Comparison of ENCODE assay signal across 23 cellular contexts in the genomic region with DNA sequence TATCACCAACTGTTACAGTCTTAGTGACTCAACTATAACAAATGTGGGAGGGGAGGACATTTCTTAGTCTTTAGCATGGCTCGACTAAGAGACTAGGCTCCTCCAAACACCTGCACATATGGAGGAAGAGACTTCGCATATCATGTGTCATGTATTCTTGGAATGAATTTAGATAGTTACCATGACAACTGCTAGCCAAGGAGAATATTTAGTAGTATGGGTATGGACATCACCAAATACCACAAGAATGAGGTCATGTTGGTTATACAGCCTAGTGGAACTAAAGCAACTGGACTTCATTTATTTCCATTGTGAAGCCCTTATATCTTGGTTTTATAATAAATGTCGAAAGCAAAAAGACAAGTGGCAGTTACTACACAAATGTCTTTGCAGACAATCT.
DNase-seq lines count a peak whose midpoint lies in the region; ATAC-seq, FAIRE-seq and TF ChIP-seq lines count a peak whose summit lies in the region.
"Had no signal": no experiment of that assay in that cellular context is flagged by ENCODE, and none has a peak within 500 bp of the region (broad histone marks: within the 10 kb centered on the region; RNA-seq: fewer than 3 reads in every experiment).

No MANE protein-coding gene starts in this region.

- no peaks in the 10 kb centered on the region for H3K79me2 ChIP-seq in K562 (ENCODE audit: control insufficient read depth, insufficient read depth, low read length)

- FAIRE-seq in A549 (lab: Jason Lieb, UNC) = peak; percentile 61
- FAIRE-seq in K562 (lab: Jason Lieb, UNC) = no peak

- H3K36me3 Mint-ChIP-seq in activated CD4-positive, alpha-beta T cell treated with anti-CD3 and anti-CD28 coated beads for 36 hours (ENCODE audit: low read depth) = no peaks in the 10 kb centered on the region
- H3K36me3 Mint-ChIP-seq: activated naive CD4-positive, alpha-beta T cell treated with anti-CD3 and anti-CD28 coated beads, Interleukin-2, amount 50 U/mL, for 24 hours; stimulated activated effector memory CD8-positive, alpha-beta T cell treated with anti-CD3 and anti-CD28 coated beads, Interleukin-12 subunit alpha, Interleukin-12 subunit beta, amount 100 ng/mL, for 72 hours had no signal

- H3K4me2 ChIP-seq in A549 = no peak overlapping the region
- H3K4me2 ChIP-seq in K562 (ENCODE audit: insufficient read depth, low read length) = no peak overlapping the region
- H3K4me2 ChIP-seq: GM23338, PC-9 had no signal

- no peak for TF ChIP-seq CTCF in A549 (IDR thresholded peaks at IDR 0.05)
- no peak for TF ChIP-seq CTCF in K562 (IDR thresholded peaks at IDR 0.05 in 2 of 3, conservative IDR thresholded peaks at IDR 0.05 in 1 of 3; ENCODE audit: insufficient read depth in 2 of 3, low read depth in 1 of 3, low read length in 3 of 3)
- TF ChIP-seq CTCF in left ventricle myocardium inferior (IDR thresholded peaks at IDR 0.05; ENCODE audit: borderline replicate concordance) = no peak

- POLR2A ChIA-PET in A549 (lab: Yijun Ruan, JAX) = no interaction called here
- POLR2A ChIA-PET in K562 (lab: Yijun Ruan, JAX) = no interaction called here
- POLR2A ChIA-PET in activated CD4-positive, alpha-beta T cell treated with anti-CD3 and anti-CD28 coated beads for 36 hours (lab: Charles Lee) = no interaction called here

- H3K4me3 ChIP-seq in A549 (no peak overlapping the region), K562 (no peak overlapping the region), left ventricle myocardium inferior (no peak overlapping the region)
- H3K4me3 ChIP-seq: colonic mucosa, GM23338, lung, PC-9, sigmoid colon, uterus had no signal

- no peaks in the 10 kb centered on the region for H3K36me3 ChIP-seq in K562 (ENCODE audit: control insufficient read depth, insufficient read depth, low read length)
- H3K36me3 ChIP-seq in left ventricle myocardium inferior = no peaks in the 10 kb centered on the region
- H3K36me3 ChIP-seq: colonic mucosa, sigmoid colon, uterus had no signal

- in situ Hi-C loops in K562 (cut with MboI) = no loop called here

- H3K9me3 ChIP-seq in A549 = no peaks in the 10 kb centered on the region
- H3K9me3 ChIP-seq in K562 (replicated peaks; ENCODE audit: control insufficient read depth, insufficient read depth, low read depth, low read length) = no peaks in the 10 kb centered on the region
- no peaks in the 10 kb centered on the region for H3K9me3 ChIP-seq in left ventricle myocardium inferior (replicated peaks)
- H3K9me3 ChIP-seq: colonic mucosa, sigmoid colon, uterus had no signal

- no peak overlapping the region for H2AFZ ChIP-seq in K562 (ENCODE audit: low read depth, low read length)
- H2AFZ ChIP-seq: GM23338, PC-9 had no signal

- TF ChIP-seq POLR2A in A549 (IDR thresholded peaks at IDR 0.05; ENCODE audit: low read length) (no peak), K562 (conservative IDR thresholded peaks at IDR 0.05) (no peak), erythroblast (IDR thresholded peaks at IDR 0.05; ENCODE audit: low read length) (no peak)

- BruUV-seq in K562 (replicated peaks; lab: Mats Ljungman, UMichigan) = no TSS peak

- H3K27me3 ChIP-seq in K562 (ENCODE audit: control insufficient read depth in 2 of 2, insufficient read depth in 2 of 2, low read length in 2 of 2) (no peaks in the 10 kb centered on the region), left ventricle myocardium inferior (ENCODE audit: low read depth) (no peaks in the 10 kb centered on the region)
- H3K27me3 ChIP-seq: colonic mucosa, sigmoid colon, uterus had no signal

- no peak overlapping the region for H3K27ac ChIP-seq in A549
- no peak overlapping the region for H3K27ac ChIP-seq in K562 (ENCODE audit: extremely low read depth, low read depth, low read length)
- H3K27ac ChIP-seq in left ventricle myocardium inferior (replicated peaks) = no peak overlapping the region
- H3K27ac ChIP-seq: colonic mucosa, PC-9, sigmoid colon, uterus had no signal

- H4K20me1 ChIP-seq in K562 (replicated peaks; ENCODE audit: control insufficient read depth, insufficient read depth, low read length) = no peaks in the 10 kb centered on the region

- WGBS in A549 (ENCODE audit: missing lambda C conversion rate) = 0% methylated on average over 3 of the region's 3 CpGs
- 0% methylated on average over 3 of the region's 3 CpGs for whole genome bisulfite sequencing in K562 (ENCODE audit: insufficient coverage, low coverage, missing lambda C conversion rate)

- no peaks in the 10 kb centered on the region for H3K27me3 Mint-ChIP-seq in activated CD4-positive, alpha-beta T cell treated with anti-CD3 and anti-CD28 coated beads for 36 hours
- H3K27me3 Mint-ChIP-seq: activated naive CD4-positive, alpha-beta T cell treated with anti-CD3 and anti-CD28 coated beads, Interleukin-2, amount 50 U/mL, for 24 hours had no signal

- TF ChIP-seq EP300 in A549 (IDR thresholded peaks at IDR 0.05) (no peak), K562 (IDR thresholded peaks at IDR 0.05; ENCODE audit: low read length) (no peak)

- H3K27ac Mint-ChIP-seq in activated CD4-positive, alpha-beta T cell treated with anti-CD3 and anti-CD28 coated beads for 36 hours = no peak overlapping the region
- H3K27ac Mint-ChIP-seq: activated naive CD4-positive, alpha-beta T cell treated with anti-CD3 and anti-CD28 coated beads, Interleukin-2, amount 50 U/mL, for 24 hours; GM23338; stimulated activated effector memory CD8-positive, alpha-beta T cell treated with anti-CD3 and anti-CD28 coated beads, Interleukin-12 subunit alpha, Interleukin-12 subunit beta, amount 100 ng/mL, for 72 hours; T-helper 1 cell treated with Interleukin-12 subunit alpha and Interleukin-12 subunit beta and Interleukin-4 antibody, amounts not matched to agents 30 μg/mL and 1 μg/mL, for 36 hours had no signal

- ATAC-seq in A549 (no peak), K562 (no peak)
- ATAC-seq in activated CD4-positive, alpha-beta T cell treated with anti-CD3 and anti-CD28 coated beads for 36 hours = no peak
- ATAC-seq: esophagus mucosa; GM23338; stimulated activated effector memory CD8-positive, alpha-beta T cell treated with anti-CD3 and anti-CD28 coated beads, Interleukin-12 subunit alpha, Interleukin-12 subunit beta, amount 100 ng/mL, for 72 hours had no signal

- CTCF ChIA-PET in A549 (lab: Yijun Ruan, JAX) = no interaction called here
- CTCF ChIA-PET in K562 (lab: Yijun Ruan, JAX; ENCODE audit: low intra/inter-chr PET ratio) = no interaction called here
- CTCF ChIA-PET in activated CD4-positive, alpha-beta T cell treated with anti-CD3 and anti-CD28 coated beads for 36 hours (lab: Charles Lee) = no interaction called here

- H3K4me1 Mint-ChIP-seq in activated CD4-positive, alpha-beta T cell treated with anti-CD3 and anti-CD28 coated beads for 36 hours = no peaks in the 10 kb centered on the region
- H3K4me1 Mint-ChIP-seq: activated naive CD4-positive, alpha-beta T cell treated with anti-CD3 and anti-CD28 coated beads, Interleukin-2, amount 50 U/mL, for 24 hours; GM23338; stimulated activated effector memory CD8-positive, alpha-beta T cell treated with anti-CD3 and anti-CD28 coated beads, Interleukin-12 subunit alpha, Interleukin-12 subunit beta, amount 100 ng/mL, for 72 hours had no signal

- no peaks in the 10 kb centered on the region for H3K4me1 ChIP-seq in A549
- no peaks in the 10 kb centered on the region for H3K4me1 ChIP-seq in K562 (replicated peaks in 1 of 2; ENCODE audit: control insufficient read depth in 2 of 2, insufficient read depth in 2 of 2, low read length in 2 of 2)
- no peaks in the 10 kb centered on the region for H3K4me1 ChIP-seq in left ventricle myocardium inferior
- H3K4me1 ChIP-seq: colonic mucosa, sigmoid colon, uterus had no signal

- no peak overlapping the region for H3K9ac ChIP-seq in K562 (ENCODE audit: insufficient read depth in 1 of 2, low read depth in 2 of 2, low read length in 2 of 2)

- DNase-seq in A549 (ENCODE audit: low read depth in 1 of 2, low spot score in 1 of 2) (peak; percentile 4 to 11), M059J (ENCODE audit: low read depth) (peak; percentile 65), K562 (ENCODE audit: extremely low read depth in 1 of 4, low spot score in 3 of 4) (no peak), kidney glomerular epithelial cell (lab: John Stamatoyannopoulos, UW) (peak; percentile 16), MV-4-11 (lab: John Stamatoyannopoulos, UW) (no peak), left ventricle myocardium inferior (no peak), erythroblast (lab: John Stamatoyannopoulos, UW) (no peak)
- DNase-seq in activated CD4-positive, alpha-beta T cell treated with anti-CD3 and anti-CD28 coated beads for 36 hours = no peak
- DNase-seq: Calu3, colonic mucosa, Karpas-422, NCI-H146, NCI-H524, occipital lobe, PC-9, sigmoid colon, uterus had no signal

- TF ChIP-seq RAD21 in A549 (conservative IDR thresholded peaks at IDR 0.05 in 1 of 2, IDR thresholded peaks at IDR 0.05 in 1 of 2) = no peak
- TF ChIP-seq RAD21 in K562 (CRISPR knock-in tag; conservative IDR thresholded peaks at IDR 0.05 in 1 of 2, IDR thresholded peaks at IDR 0.05 in 1 of 2) = no peak

- H3K9me1 ChIP-seq in K562 (ENCODE audit: control insufficient read depth, insufficient read depth, low read length) = no peaks in the 10 kb centered on the region

- H3K9me3 Mint-ChIP-seq in activated CD4-positive, alpha-beta T cell treated with anti-CD3 and anti-CD28 coated beads for 36 hours (ENCODE audit: low read depth) = no peaks in the 10 kb centered on the region
- H3K9me3 Mint-ChIP-seq: activated naive CD4-positive, alpha-beta T cell treated with anti-CD3 and anti-CD28 coated beads, Interleukin-2, amount 50 U/mL, for 24 hours; GM23338; T-helper 1 cell treated with Interleukin-12 subunit alpha and Interleukin-12 subunit beta and Interleukin-4 antibody, amounts not matched to agents 30 μg/mL and 1 μg/mL, for 36 hours had no signal

- no peak overlapping the region for H3K4me3 Mint-ChIP-seq in activated CD4-positive, alpha-beta T cell treated with anti-CD3 and anti-CD28 coated beads for 36 hours
- H3K4me3 Mint-ChIP-seq: activated naive CD4-positive, alpha-beta T cell treated with anti-CD3 and anti-CD28 coated beads, Interleukin-2, amount 50 U/mL, for 24 hours; GM23338; stimulated activated effector memory CD8-positive, alpha-beta T cell treated with anti-CD3 and anti-CD28 coated beads, Interleukin-12 subunit alpha, Interleukin-12 subunit beta, amount 100 ng/mL, for 72 hours; T-helper 1 cell treated with Interleukin-12 subunit alpha and Interleukin-12 subunit beta and Interleukin-4 antibody, amounts not matched to agents 30 μg/mL and 1 μg/mL, for 36 hours had no signal

- intact Hi-C loops in K562 (cut with micrococcal nuclease) (no loop called here), left ventricle myocardium inferior (cut with micrococcal nuclease) (no loop called here)
- intact Hi-C loops in activated CD4-positive, alpha-beta T cell treated with anti-CD3 and anti-CD28 coated beads for 36 hours (cut with DNase I, micrococcal nuclease) = no loop called here

TF ChIP-seq in K562, 482 proteins besides CTCF, POLR2A, EP300 and RAD21:
- TF ChIP-seq RFX1 (IDR thresholded peaks at IDR 0.05) = peak; percentile 72
- no peak for TF ChIP-seq ZNF75A (CRISPR knock-in tag; IDR thresholded peaks at IDR 0.05)

Comparison
In these comparisons a context has a peak if more than half of its experiments do, and no peak if none do; other contexts are left out.
1. DNase-seq: peak in A549 (2 of 2), M059J (single experiment) and kidney glomerular epithelial cell (single experiment); none in K562 (0 of 4), MV-4-11 (single experiment), activated CD4-positive, alpha-beta T cell treated with anti-CD3 and anti-CD28 coated beads for 36 hours (single experiment), left ventricle myocardium inferior (single experiment) and erythroblast (0 of 2).